Comparison of ENCODE assay signal across 19 cellular contexts in the genomic region with DNA sequence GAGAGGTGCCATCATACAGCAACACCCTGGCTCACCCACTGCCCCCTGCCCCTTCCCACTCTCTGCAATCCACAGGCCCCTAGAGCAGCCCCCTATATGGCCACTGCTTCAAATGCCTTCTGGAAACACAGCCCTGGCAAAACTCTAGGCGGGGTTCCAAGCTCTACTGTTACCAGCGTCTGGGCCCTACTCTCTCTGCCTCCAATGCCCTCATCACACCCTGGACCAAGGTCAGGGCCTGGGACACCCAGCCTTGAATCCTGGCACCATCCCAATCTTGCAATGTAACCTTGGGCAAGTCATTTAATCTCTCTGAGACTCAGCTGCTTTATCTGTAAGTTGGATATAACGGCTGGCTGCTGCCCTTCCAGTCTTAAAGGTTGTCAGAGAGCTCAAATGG. TPM values are rescaled to one million over a fixed set of nuclear protein-coding genes. Genes with fewer than 3 reads are reported as not detected.
DNase-seq lines count a peak whose midpoint lies in the region; ATAC-seq and TF ChIP-seq lines count a peak whose summit lies in the region.
"Had no signal": no experiment of that assay in that cellular context is flagged by ENCODE, and none has a peak within 500 bp of the region (broad histone marks: within the 10 kb centered on the region; RNA-seq: fewer than 3 reads in every experiment).

No MANE protein-coding gene starts in this region.

- H4K20me1 ChIP-seq in H9 (ENCODE audit: control insufficient read depth, insufficient read depth, insufficient read length) = no peaks in the 10 kb centered on the region
- H4K20me1 ChIP-seq: BLaER1 had no signal

- H4K91ac ChIP-seq in H9 (ENCODE audit: insufficient read length, low read depth, low read length) = no peak overlapping the region

- H3K27me3 ChIP-seq in heart left ventricle (no peaks in the 10 kb centered on the region), right cardiac atrium (ENCODE audit: control insufficient read depth, insufficient read depth) (no peaks in the 10 kb centered on the region), H9 (ENCODE audit: insufficient read depth, low read length) (no peaks in the 10 kb centered on the region), psoas muscle (ENCODE audit: insufficient read depth in 3 of 3, low read length in 2 of 3) (no peaks in the 10 kb centered on the region), aorta (ENCODE audit: control insufficient read depth in 1 of 2, insufficient read depth in 2 of 2, low read length in 1 of 2) (no peaks in the 10 kb centered on the region)
- H3K27me3 ChIP-seq: BLaER1 had no signal

- H2AK5ac ChIP-seq in H9 (ENCODE audit: insufficient read length, low read length) = no peak overlapping the region

- no peaks in the 10 kb centered on the region for H3K79me2 ChIP-seq in H9 (ENCODE audit: insufficient read depth, low read length)

- H3K9ac ChIP-seq in H9 (ENCODE audit: extremely low read depth, insufficient read length, low read length) = no peak overlapping the region
- H3K9ac ChIP-seq: BLaER1 had no signal

- H4K8ac ChIP-seq in H9 (replicated peaks; ENCODE audit: insufficient read length, low read depth, low read length) = no peak overlapping the region

- no peak overlapping the region for H2AFZ ChIP-seq in H9 (ENCODE audit: low read length)
- H2AFZ ChIP-seq: GM23338 had no signal

- peaks cover 20 to 24% of the 10 kb centered on the region in 2 experiments for H3K4me1 Mint-ChIP-seq in H9
- H3K4me1 Mint-ChIP-seq: CD14-positive monocyte; CD4-positive, alpha-beta memory T cell had no signal

- no peaks in the 10 kb centered on the region for H3K36me3 ChIP-seq in heart left ventricle
- no peaks in the 10 kb centered on the region for H3K36me3 ChIP-seq in psoas muscle (ENCODE audit: insufficient read depth in 1 of 2, low read depth in 1 of 2)
- H3K36me3 ChIP-seq in aorta (ENCODE audit: control insufficient read depth in 1 of 2, insufficient read depth in 2 of 2, low read length in 1 of 2) = no peaks in the 10 kb centered on the region
- H3K36me3 ChIP-seq: BLaER1 had no signal

- peaks cover 3% of the 10 kb centered on the region for H3K27me3 Mint-ChIP-seq in H9 (ENCODE audit: low read depth)

- H2BK15ac ChIP-seq in H9 (ENCODE audit: low read depth, low read length) = no peak overlapping the region

- H3K23me2 ChIP-seq in H9 (ENCODE audit: insufficient read length, low read depth, low read length, poor library complexity, severe bottlenecking) = no peaks in the 10 kb centered on the region

- peaks cover 5 to 7% of the 10 kb centered on the region in 2 experiments for H3K9me3 Mint-ChIP-seq in H9

- H3K36me3 Mint-ChIP-seq in H9 (ENCODE audit: insufficient read depth in 1 of 3, low read depth in 3 of 3) = peaks cover 3 to 7% (median 5%) of the 10 kb centered on the region in 3 experiments; a peak in 6 of 7 replicates
- H3K36me3 Mint-ChIP-seq: CD14-positive monocyte; CD4-positive, alpha-beta memory T cell had no signal

- H3K14ac ChIP-seq in H9 (ENCODE audit: insufficient read depth, low read length) = peak overlapping the region; percentile 17; the same call in 1 of the 2 replicates

- no peaks in the 10 kb centered on the region for H3K79me1 ChIP-seq in H9 (ENCODE audit: insufficient read depth, low read depth, low read length, poor library complexity, severe bottlenecking)

- H3K4ac ChIP-seq in H9 (ENCODE audit: low read depth, low read length) = no peak overlapping the region

- no peak overlapping the region for H3K27ac Mint-ChIP-seq in H9
- H3K27ac Mint-ChIP-seq: CD4-positive, alpha-beta memory T cell; GM23338 had no signal

- WGBS in heart left ventricle, 4 donors = 40 to 43% (median 41%) methylated on average over 3 of the region's 3 CpGs
- WGBS in right cardiac atrium = 52% methylated on average over 3 of the region's 3 CpGs
- WGBS in H9 (ENCODE audit: extremely low coverage, insufficient read length, low lambda C conversion rate) = no CpG with 5 or more reads among the region's 3 CpGs
- WGBS in psoas muscle, 3 donors = 18 to 39% (median 25%) methylated on average over 3 of the region's 3 CpGs
- WGBS in aorta, 2 donors = 50 to 56% methylated on average over 3 of the region's 3 CpGs

- H3K23ac ChIP-seq in H9 (ENCODE audit: insufficient read length, low read depth, low read length) = no peak overlapping the region

- no peak overlapping the region for H2BK20ac ChIP-seq in H9 (ENCODE audit: low read depth, low read length, poor library complexity, severe bottlenecking)

- no peak overlapping the region for H4K5ac ChIP-seq in H9 (ENCODE audit: insufficient read length, low read depth, low read length)

- no peak overlapping the region for H3T11ph ChIP-seq in H9 (ENCODE audit: low read length)

- H3K9me3 ChIP-seq in heart left ventricle (no peaks in the 10 kb centered on the region), right cardiac atrium (ENCODE audit: control insufficient read depth, low read length) (no peaks in the 10 kb centered on the region), H9 (ENCODE audit: control insufficient read depth, low read depth, low read length) (no peaks in the 10 kb centered on the region), psoas muscle (no peaks in the 10 kb centered on the region), aorta (ENCODE audit: control insufficient read depth, low read length) (no peaks in the 10 kb centered on the region)

- peak in 4 of 5 donors; percentile 57 to 76 (median 68) for DNase-seq in heart left ventricle
- DNase-seq in right cardiac atrium = no peak
- no peak for DNase-seq in H9
- DNase-seq in psoas muscle = peak in 1 of 2 donors; percentile 46
- DNase-seq in aorta = no peak
- no peak for DNase-seq in NCI-H2227 (lab: John Stamatoyannopoulos, UW; ENCODE audit: unreplicated experiment)
- DNase-seq: 8988T; CD4-positive, alpha-beta memory T cell; DMS153; DMS79; GDM1; H7 had no signal

- H3K56ac ChIP-seq in H9 (ENCODE audit: insufficient read length, low read depth, low read length) = no peak overlapping the region

- peaks cover 0 to 10% (median 0%) of the 10 kb centered on the region in 12 donors for H3K4me1 ChIP-seq in heart left ventricle
- H3K4me1 ChIP-seq in right cardiac atrium (ENCODE audit: control insufficient read depth, insufficient read depth, low read length) = peaks cover 4% of the 10 kb centered on the region
- no peaks in the 10 kb centered on the region; the same call in 1 of the 2 replicates for H3K4me1 ChIP-seq in H9 (ENCODE audit: insufficient read depth, low read length)
- peaks cover 17% of the 10 kb centered on the region for H3K4me1 ChIP-seq in psoas muscle
- H3K4me1 ChIP-seq in aorta (ENCODE audit: control insufficient read depth in 1 of 2, insufficient read depth in 2 of 2, low read length in 2 of 2) = no peaks in the 10 kb centered on the region

- intact Hi-C loops in heart left ventricle (cut with DNase I) = loop anchor here in 2 of 10 donors (10.0 kb wide), 2 partner anchors 59 to 219 kb away; a partner anchor contains a TSS
- intact Hi-C loops in right cardiac atrium (cut with DNase I) = no loop called here
- intact Hi-C loops in psoas muscle (cut with DNase I) = no loop called here
- intact Hi-C loops in aorta (cut with DNase I) = no loop called here

- H3K4me3 Mint-ChIP-seq in H9 = no peak overlapping the region
- H3K4me3 Mint-ChIP-seq: CD4-positive, alpha-beta memory T cell; GM23338 had no signal

- H3K4me3 ChIP-seq in heart left ventricle (no peak overlapping the region), right cardiac atrium (ENCODE audit: low read length) (no peak overlapping the region), psoas muscle (no peak overlapping the region), aorta (ENCODE audit: low read length in 2 of 2) (no peak overlapping the region)
- H3K4me3 ChIP-seq: BLaER1, GM23338 had no signal

- peak overlapping the region in 8 of 12 donors; percentile 29 to 72 (median 43) for H3K27ac ChIP-seq in heart left ventricle
- no peak overlapping the region for H3K27ac ChIP-seq in right cardiac atrium (ENCODE audit: low read length)
- no peak overlapping the region for H3K27ac ChIP-seq in H9 (ENCODE audit: insufficient read length, low read depth, low read length)
- H3K27ac ChIP-seq in psoas muscle = peak overlapping the region; percentile 36
- H3K27ac ChIP-seq in aorta (ENCODE audit: low read depth in 1 of 2, low read length in 2 of 2) = no peak overlapping the region
- H3K27ac ChIP-seq: BLaER1 had no signal

- peak; percentile 80 to 93 (median 88) for ATAC-seq in heart left ventricle
- no peak for ATAC-seq in right cardiac atrium
- ATAC-seq in psoas muscle = peak; percentile 73 to 81 (median 74)
- peak; percentile 31 for ATAC-seq in aorta (ENCODE audit: low FRiP score)
- no peak for ATAC-seq in HG03280 (IDR thresholded peaks at IDR 0.05; ENCODE audit: unreplicated experiment)
- ATAC-seq: GM23338, HepG2 had no signal

- H3K4me2 ChIP-seq in H9 (ENCODE audit: insufficient read depth, insufficient read length, low read length) = no peak overlapping the region
- H3K4me2 ChIP-seq: BLaER1, GM23338 had no signal

- H2BK5ac ChIP-seq in H9 (ENCODE audit: insufficient read length, low read length) = no peak overlapping the region

- no peak overlapping the region for H3K18ac ChIP-seq in H9 (ENCODE audit: insufficient read length, low read depth, low read length)

- no peak overlapping the region for H2BK12ac ChIP-seq in H9 (ENCODE audit: insufficient read length, low read depth, low read length)

- no peak for TF ChIP-seq POLR2A in heart left ventricle (IDR thresholded peaks at IDR 0.05)

- H2BK120ac ChIP-seq in H9 (ENCODE audit: low read depth, low read length, poor library complexity, severe bottlenecking) = no peak overlapping the region

- TF ChIP-seq CTCF in heart left ventricle (IDR thresholded peaks at IDR 0.05) (no peak), H9 (conservative IDR thresholded peaks at IDR 0.05) (no peak), psoas muscle (IDR thresholded peaks at IDR 0.05) (no peak)

RNA-seq across cellular contexts. Expression of a gene that starts 39.2 kb away (rescaled TPM):
- 1 to 10 TPM in 3 of 9 donors, under 1 TPM in 6; 0.19 to 1.9 (median 0.54) TPM for total RNA-seq in heart left ventricle
- polyA plus RNA-seq in heart left ventricle = under 1 TPM; 0.28 to 0.72 TPM
- under 1 TPM; 0.15 to 0.54 (median 0.30) TPM for total RNA-seq in right cardiac atrium
- polyA plus RNA-seq in right cardiac atrium = 0.34 TPM
- total RNA-seq in H9 (2021) = 0.07 and 0.11 TPM in 2 replicates
- total RNA-seq in psoas muscle = under 1 TPM; 0.11 to 0.34 (median 0.12) TPM
- polyA plus RNA-seq in psoas muscle = under 1 TPM in 2 of 3 donors, not detected in 1; 0.06 to 0.30 TPM
- total RNA-seq in aorta = 1 to 10 TPM in 1 of 2 donors, under 1 TPM in 1; 0.16 to 1.0 TPM
- not detected for polyA plus RNA-seq in aorta
- total RNA-seq: CD4-positive, alpha-beta memory T cell; Daoy; HepG2 had no signal
- polyA plus RNA-seq: AG04450; CD4-positive, alpha-beta memory T cell; GM23338; HepG2 had no signal

Comparison
In these comparisons a context has a peak if more than half of its experiments do, and no peak if none do; other contexts are left out.
1. ATAC-seq: peak in heart left ventricle (4 of 4), psoas muscle (4 of 4) and aorta (single experiment); none in right cardiac atrium (0 of 2) and HG03280 (single experiment).
2. DNase-seq: peak in heart left ventricle (4 of 5); none in right cardiac atrium (0 of 3), H9 (single experiment), aorta (0 of 2) and NCI-H2227 (single experiment).
3. H3K27ac ChIP-seq: peak in heart left ventricle (8 of 12) and psoas muscle (single experiment); none in right cardiac atrium (single experiment), H9 (single experiment) and aorta (0 of 2).